8 cellular contexts compared by ENCODE assay signal in genomic region chr12:12716845-12717585, GRCh38. TPM values are rescaled to one million over a fixed set of nuclear protein-coding genes. Genes with fewer than 3 reads are reported as not detected.
A peak's percentile ranks its signal among the peaks of the same experiment; 100 is the strongest.
DNase-seq lines count a peak whose midpoint lies in the region; ATAC-seq and TF ChIP-seq lines count a peak whose summit lies in the region.

TSS of gene CDKN1B (plus strand) at chr12:12717368. CDS start at chr12:12717840, 472 bp downstream.

- under 1% methylated on average over 36 of the region's 78 CpGs for WGBS in SK-N-SH (ENCODE audit: low lambda C conversion rate)
- 0% methylated on average over 8 of the region's 78 CpGs; no CpG with 5 or more reads in 1 of the 2 donors for WGBS in gastroesophageal sphincter (ENCODE audit: low coverage in 1 of 2), 2 donors

- H3K4me3 ChIP-seq in SK-N-SH (ENCODE audit: low read depth in 2 of 2, low read length in 1 of 2): peak within 1 kb of the TSS; percentile 67 to 81
- peak within 1 kb of the TSS; percentile 70 to 88 for H3K4me3 ChIP-seq in gastroesophageal sphincter
- peak within 1 kb of the TSS; percentile 91 for H3K4me3 ChIP-seq in neutrophil (ENCODE audit: low read depth in 1 of 2, low read length in 1 of 2)

- peaks cover 48% of the 10 kb centered on the region for H3K79me2 ChIP-seq in SK-N-SH (ENCODE audit: insufficient read depth)

- CTCF ChIA-PET in HEK293T (lab: Yijun Ruan, JAX) (interaction anchor here (0.9 to 2.0 kb wide), 2 partner anchors 20 to 25 kb away, joined by 3 to 17 read pairs; no protein-coding TSS in a partner anchor), SK-N-SH (lab: Yijun Ruan, JAX) (interaction anchor here (0.8 to 2.4 kb wide), 7 partner anchors 10 to 161 kb away, joined by 3 to 15 read pairs (median 4); no protein-coding TSS in a partner anchor)
- CTCF ChIA-PET in activated naive CD4-positive, alpha-beta T cell treated with anti-CD3 and anti-CD28 coated beads, Interleukin-2, amount 10 ng/mL, durations not matched to agents 7 days and 5 days (lab: Charles Lee): interaction anchor here (0.8 to 2.3 kb wide), 5 partner anchors 9 to 359 kb away, joined by 3 to 8 read pairs (median 4); no protein-coding TSS in a partner anchor

- TF ChIP-seq CTCF in SK-N-SH (IDR thresholded peaks at IDR 0.05): no peak
- no peak for TF ChIP-seq CTCF in gastroesophageal sphincter (IDR thresholded peaks at IDR 0.05)
- peak; percentile 47 for TF ChIP-seq CTCF in neutrophil (IDR thresholded peaks at IDR 0.05)

- H2AFZ ChIP-seq in SK-N-SH (ENCODE audit: low read depth): peak within 1 kb of the TSS; percentile 69

- peak within 1 kb of the TSS; percentile 98 for H3K4me3 Mint-ChIP-seq in activated naive CD4-positive, alpha-beta T cell treated with anti-CD3 and anti-CD28 coated beads, Interleukin-2, amount 10 ng/mL, durations not matched to agents 7 days and 5 days

- H3F3A ChIP-seq in SK-N-SH (replicated peaks; ENCODE audit: insufficient read depth): peaks cover 20% of the 10 kb centered on the region

- H3K27ac Mint-ChIP-seq in activated naive CD4-positive, alpha-beta T cell treated with anti-CD3 and anti-CD28 coated beads, Interleukin-2, amount 10 ng/mL, durations not matched to agents 7 days and 5 days: peak within 1 kb of the TSS; percentile 100

- no peak for TF ChIP-seq RAD21 in SK-N-SH (IDR thresholded peaks at IDR 0.05; ENCODE audit: low read length)

- no peaks in the 10 kb centered on the region for H3K27me3 ChIP-seq in SK-N-SH (ENCODE audit: insufficient read depth)
- H3K27me3 ChIP-seq in gastroesophageal sphincter: no peaks in the 10 kb centered on the region
- no peaks in the 10 kb centered on the region for H3K27me3 ChIP-seq in neutrophil

- H3K27ac ChIP-seq in SK-N-SH (ENCODE audit: low read depth in 2 of 2, low read length in 1 of 2) (peak within 1 kb of the TSS; percentile 94 to 98), gastroesophageal sphincter (peak within 1 kb of the TSS; percentile 98 to 100 (median 100)), neutrophil (peak within 1 kb of the TSS; percentile 95)

- peak; percentile 96 for ATAC-seq in gastroesophageal sphincter

- TF ChIP-seq EP300 in SK-N-SH (IDR thresholded peaks at IDR 0.05; ENCODE audit: borderline replicate concordance in 1 of 2, low read depth in 1 of 2, low read length in 1 of 2) (peak; percentile 29 to 49; a peak in 3 of 4 replicates), gastroesophageal sphincter (IDR thresholded peaks at IDR 0.05) (no peak)

- H3K4me1 ChIP-seq in SK-N-SH (ENCODE audit: control insufficient read depth in 1 of 2, insufficient read depth in 2 of 2, low read depth in 1 of 2, low read length in 1 of 2) (peaks cover 26 to 34% of the 10 kb centered on the region in 2 experiments; a peak in 3 of 4 replicates), gastroesophageal sphincter (peaks cover 8 to 71% (median 47%) of the 10 kb centered on the region in 3 donors), neutrophil (ENCODE audit: control insufficient read depth in 1 of 2, insufficient read depth in 1 of 2, low read depth in 1 of 2, low read length in 1 of 2) (peaks cover 54 to 57% of the 10 kb centered on the region in 2 experiments)

- H3K9me3 ChIP-seq in SK-N-SH (no peaks in the 10 kb centered on the region), gastroesophageal sphincter (no peaks in the 10 kb centered on the region), neutrophil (no peaks in the 10 kb centered on the region)

- DNase-seq in G401 (ENCODE audit: low spot score) (peak; percentile 93), HEK293T (ENCODE audit: extremely low spot score) (peak; percentile 81), NCI-H1092 (lab: John Stamatoyannopoulos, UW) (peak; percentile 89), SK-N-SH (peak; percentile 94), superior temporal gyrus (ENCODE audit: extremely low spot score) (peak; percentile 93)
- peak; percentile 92 for DNase-seq in activated naive CD4-positive, alpha-beta T cell treated with anti-CD3 and anti-CD28 coated beads, Interleukin-2, amount 10 ng/mL, durations not matched to agents 7 days and 5 days

- POLR2A ChIA-PET in HEK293T (lab: Yijun Ruan, JAX) (interaction anchor here (0.9 to 7.4 kb wide), 14 partner anchors 9 to 360 kb away, joined by 3 to 87 read pairs (median 4); partner anchors contain the start of genes APOLD1, BORCS5, CREBL2 and GPR19), SK-N-SH (lab: Yijun Ruan, JAX) (interaction anchor here (1.0 to 1.9 kb wide), 3 partner anchors 9 to 19 kb away, joined by 3 to 8 read pairs (median 4); no protein-coding TSS in a partner anchor)

- peaks cover 11% of the 10 kb centered on the region; the same call in 1 of the 2 replicates for H4K20me1 ChIP-seq in SK-N-SH (ENCODE audit: insufficient read depth)

- TF ChIP-seq POLR2A in gastroesophageal sphincter (IDR thresholded peaks at IDR 0.05): peak; percentile 73 to 78

- peaks cover 32% of the 10 kb centered on the region in 2 experiments for H3K36me3 ChIP-seq in SK-N-SH (replicated peaks in 1 of 2; ENCODE audit: control insufficient read depth in 1 of 2, insufficient read depth in 2 of 2, low read length in 1 of 2)
- H3K36me3 ChIP-seq in gastroesophageal sphincter: peaks cover 0 to 32% of the 10 kb centered on the region in 2 donors
- peaks cover 32% of the 10 kb centered on the region for H3K36me3 ChIP-seq in neutrophil

- H3K9ac ChIP-seq in SK-N-SH: peak within 1 kb of the TSS; percentile 99

- peaks cover 7% of the 10 kb centered on the region for H3K27me3 Mint-ChIP-seq in activated naive CD4-positive, alpha-beta T cell treated with anti-CD3 and anti-CD28 coated beads, Interleukin-2, amount 10 ng/mL, durations not matched to agents 7 days and 5 days

- peak within 1 kb of the TSS; percentile 99 for H3K4me2 ChIP-seq in SK-N-SH

- peaks cover 63% of the 10 kb centered on the region for H3K36me3 Mint-ChIP-seq in activated naive CD4-positive, alpha-beta T cell treated with anti-CD3 and anti-CD28 coated beads, Interleukin-2, amount 10 ng/mL, durations not matched to agents 7 days and 5 days

- H3K4me1 Mint-ChIP-seq in activated naive CD4-positive, alpha-beta T cell treated with anti-CD3 and anti-CD28 coated beads, Interleukin-2, amount 10 ng/mL, durations not matched to agents 7 days and 5 days: peaks cover 41% of the 10 kb centered on the region

- H3K9me2 ChIP-seq in SK-N-SH: no peaks in the 10 kb centered on the region

- in situ Hi-C loops in G401 (cut with HindIII; ENCODE audit: low sequenced_read_pairs): no loop called here

- no peaks in the 10 kb centered on the region for H3K9me3 Mint-ChIP-seq in activated naive CD4-positive, alpha-beta T cell treated with anti-CD3 and anti-CD28 coated beads, Interleukin-2, amount 10 ng/mL, durations not matched to agents 7 days and 5 days

TF ChIP-seq in HEK293T, 16 proteins besides CTCF, POLR2A, EP300 and RAD21:
- TF ChIP-seq ARNT (IDR thresholded peaks at IDR 0.05) (peak; percentile 79), TARDBP (IDR thresholded peaks at IDR 0.05) (no peak), SP1 (IDR thresholded peaks at IDR 0.05) (no peak), CTBP1 (IDR thresholded peaks at IDR 0.05; ENCODE audit: borderline replicate concordance) (no peak), L3MBTL2 (conservative IDR thresholded peaks at IDR 0.05) (no peak), LEF1 (IDR thresholded peaks at IDR 0.05; ENCODE audit: borderline replicate concordance) (no peak), FOXM1 (IDR thresholded peaks at IDR 0.05; ENCODE audit: borderline replicate concordance) (peak; percentile 93), FOXK2 (IDR thresholded peaks at IDR 0.05) (no peak), SUZ12 (IDR thresholded peaks at IDR 0.05) (no peak), PKNOX1 (IDR thresholded peaks at IDR 0.05) (peak; percentile 98), ZNF384 (IDR thresholded peaks at IDR 0.05) (no peak)

TF ChIP-seq in SK-N-SH, 30 proteins besides CTCF, POLR2A, EP300 and RAD21 (continues in another document):
- TF ChIP-seq RFX5 (IDR thresholded peaks at IDR 0.05; ENCODE audit: low read length) (peak; percentile 44; the same call in 1 of the 2 replicates), RXRA (IDR thresholded peaks at IDR 0.05; ENCODE audit: borderline replicate concordance, low read depth) (no peak), GATA2 (CRISPR knock-in tag; IDR thresholded peaks at IDR 0.05) (no peak), TAF1 (IDR thresholded peaks at IDR 0.05; ENCODE audit: borderline replicate concordance, low read depth, low read length) (peak; percentile 79), SIN3A (IDR thresholded peaks at IDR 0.05; ENCODE audit: borderline replicate concordance, low read depth, low read length) (peak; percentile 58; the same call in 1 of the 2 replicates), JUND (IDR thresholded peaks at IDR 0.05) (no peak), CHD2 (IDR thresholded peaks at IDR 0.05; ENCODE audit: low read length, partially characterized antibody) (no peak), NFIC (IDR thresholded peaks at IDR 0.05; ENCODE audit: borderline replicate concordance) (peak; percentile 47; the same call in 1 of the 2 replicates), FOXJ3 (CRISPR knock-in tag; IDR thresholded peaks at IDR 0.05) (no peak), MXI1 (IDR thresholded peaks at IDR 0.05; ENCODE audit: low read depth, low read length) (peak; percentile 86)

RNA-seq across cellular contexts. Expression of gene CDKN1B, which starts in this region (rescaled TPM):
- 65.6 and 81.7 TPM in 2 replicates for total RNA-seq in G401 (2014; rRNA removed; shearing (Covaris generic))
- polyA plus RNA-seq in SK-N-SH (2012; rRNA removed): 6.8 and 9.2 TPM in 2 replicates
- 6.9 and 8.8 TPM in 2 replicates for polyA plus RNA-seq in SK-N-SH (2012; cell fraction: cytosol; rRNA removed)
- polyA plus RNA-seq in SK-N-SH (2012; cell fraction: nucleus; rRNA removed): 7.4 and 8.4 TPM in 2 replicates
- total RNA-seq in gastroesophageal sphincter: 100 to 1,000 TPM in 1 of 4 donors, 10 to 100 TPM in 3; 62.6 to 103 (median 73.0) TPM

Comparison
In these comparisons a context has a peak if more than half of its experiments do, and no peak if none do; other contexts are left out.
1. Peak in every context shown above with its lines: DNase-seq, ATAC-seq, H3K4me3 ChIP-seq and H3K27ac ChIP-seq.